ENCODE assay signal across 1 cellular context in the genomic region with DNA sequence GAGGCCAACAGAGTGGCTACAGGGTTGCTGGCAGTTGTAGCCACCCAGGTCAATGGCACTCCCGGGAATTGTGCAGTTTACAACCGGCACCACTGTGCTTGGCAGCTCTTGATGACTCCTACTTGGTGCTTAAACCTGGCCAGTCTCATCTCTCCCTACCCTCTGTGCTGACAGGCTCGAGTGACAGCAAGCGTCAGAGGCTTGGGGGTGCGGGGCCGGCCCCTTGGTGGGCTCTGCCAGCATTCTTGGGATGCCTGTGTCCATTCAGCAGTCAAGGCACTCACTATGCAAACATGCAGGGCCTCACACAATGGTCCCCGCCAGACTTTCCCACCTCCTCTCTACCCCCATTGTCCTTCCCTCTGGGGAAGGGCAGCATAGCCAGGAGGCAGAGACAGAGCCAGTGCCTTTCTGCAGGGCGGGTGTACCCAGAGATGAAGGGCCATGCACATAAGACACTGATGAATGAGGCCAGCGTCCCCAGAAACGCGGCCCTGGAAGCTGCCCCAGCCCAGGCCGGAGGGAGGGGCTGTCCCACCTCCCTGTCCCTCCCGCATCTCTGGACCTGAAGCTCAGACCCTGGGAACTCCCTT.
TF ChIP-seq lines count a peak whose summit lies in the region.

No MANE protein-coding gene starts in this region.

TF ChIP-seq in GM23338, 12 proteins besides CTCF, POLR2A, EP300 and RAD21 (continued from another document):
- TF ChIP-seq, protein P1, sequence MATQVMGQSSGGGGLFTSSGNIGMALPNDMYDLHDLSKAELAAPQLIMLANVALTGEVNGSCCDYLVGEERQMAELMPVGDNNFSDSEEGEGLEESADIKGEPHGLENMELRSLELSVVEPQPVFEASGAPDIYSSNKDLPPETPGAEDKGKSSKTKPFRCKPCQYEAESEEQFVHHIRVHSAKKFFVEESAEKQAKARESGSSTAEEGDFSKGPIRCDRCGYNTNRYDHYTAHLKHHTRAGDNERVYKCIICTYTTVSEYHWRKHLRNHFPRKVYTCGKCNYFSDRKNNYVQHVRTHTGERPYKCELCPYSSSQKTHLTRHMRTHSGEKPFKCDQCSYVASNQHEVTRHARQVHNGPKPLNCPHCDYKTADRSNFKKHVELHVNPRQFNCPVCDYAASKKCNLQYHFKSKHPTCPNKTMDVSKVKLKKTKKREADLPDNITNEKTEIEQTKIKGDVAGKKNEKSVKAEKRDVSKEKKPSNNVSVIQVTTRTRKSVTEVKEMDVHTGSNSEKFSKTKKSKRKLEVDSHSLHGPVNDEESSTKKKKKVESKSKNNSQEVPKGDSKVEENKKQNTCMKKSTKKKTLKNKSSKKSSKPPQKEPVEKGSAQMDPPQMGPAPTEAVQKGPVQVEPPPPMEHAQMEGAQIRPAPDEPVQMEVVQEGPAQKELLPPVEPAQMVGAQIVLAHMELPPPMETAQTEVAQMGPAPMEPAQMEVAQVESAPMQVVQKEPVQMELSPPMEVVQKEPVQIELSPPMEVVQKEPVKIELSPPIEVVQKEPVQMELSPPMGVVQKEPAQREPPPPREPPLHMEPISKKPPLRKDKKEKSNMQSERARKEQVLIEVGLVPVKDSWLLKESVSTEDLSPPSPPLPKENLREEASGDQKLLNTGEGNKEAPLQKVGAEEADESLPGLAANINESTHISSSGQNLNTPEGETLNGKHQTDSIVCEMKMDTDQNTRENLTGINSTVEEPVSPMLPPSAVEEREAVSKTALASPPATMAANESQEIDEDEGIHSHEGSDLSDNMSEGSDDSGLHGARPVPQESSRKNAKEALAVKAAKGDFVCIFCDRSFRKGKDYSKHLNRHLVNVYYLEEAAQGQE (IDR thresholded peaks at IDR 0.05; ENCODE audit: unreplicated experiment): no peak
